ENCODE assay signal across 16 cellular contexts in the genomic region with DNA sequence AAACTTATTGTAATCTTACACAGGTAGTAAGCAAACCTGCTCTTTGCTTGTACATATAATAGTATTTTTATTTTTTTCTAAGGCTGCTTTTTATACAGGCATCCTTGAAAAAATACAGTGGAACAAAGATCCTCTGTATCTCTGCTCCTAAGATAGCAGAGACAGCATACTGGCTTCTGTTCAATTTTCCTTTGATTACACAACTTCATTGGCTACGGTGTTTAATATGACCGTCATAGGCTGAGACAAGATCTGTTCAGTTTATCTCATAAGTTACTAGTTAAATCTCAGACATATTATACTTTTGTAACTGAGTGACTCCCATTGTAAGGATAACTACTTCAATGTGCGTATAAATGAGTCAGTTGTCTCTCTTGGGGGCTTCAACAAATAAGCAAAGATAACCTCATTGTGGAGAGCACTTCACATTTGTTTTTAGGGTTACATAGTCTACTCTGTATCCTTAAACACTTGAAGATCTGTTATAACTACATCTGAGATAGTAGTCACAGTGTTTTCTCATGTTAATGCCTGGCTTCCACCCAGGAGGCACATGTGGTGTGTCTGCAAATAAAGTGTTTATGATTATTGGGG.
DNase-seq lines count a peak whose midpoint lies in the region; ATAC-seq and TF ChIP-seq lines count a peak whose summit lies in the region.
"Had no signal": no experiment of that assay in that cellular context is flagged by ENCODE, and none has a peak within 500 bp of the region (broad histone marks: within the 10 kb centered on the region; RNA-seq: fewer than 3 reads in every experiment).

No MANE protein-coding gene starts in this region.

- H3K27ac Mint-ChIP-seq in CD4-positive, alpha-beta T cell: peak overlapping the region; percentile 7
- H3K27ac Mint-ChIP-seq: CD4-positive, alpha-beta memory T cell had no signal

- CTCF ChIA-PET in CD4-positive, alpha-beta T cell (lab: Charles Lee): no interaction called here

- no peak for ATAC-seq in CD4-positive, alpha-beta T cell (ENCODE audit: poor library complexity)
- no peak for ATAC-seq in GM18858 (IDR thresholded peaks at IDR 0.05; ENCODE audit: unreplicated experiment)
- ATAC-seq: PC-3 had no signal

- no peaks in the 10 kb centered on the region for H3K9me3 Mint-ChIP-seq in CD4-positive, alpha-beta T cell
- H3K9me3 Mint-ChIP-seq: CD4-positive, alpha-beta memory T cell had no signal

- no peaks in the 10 kb centered on the region for H3K27me3 Mint-ChIP-seq in CD4-positive, alpha-beta T cell
- H3K27me3 Mint-ChIP-seq: CD4-positive, alpha-beta memory T cell had no signal

- no peaks in the 10 kb centered on the region for H3K9me3 ChIP-seq in CD4-positive, alpha-beta T cell (ENCODE audit: control insufficient read depth, low read length)
- H3K9me3 ChIP-seq in GM23248 (ENCODE audit: low read depth) (no peaks in the 10 kb centered on the region), prostate gland (no peaks in the 10 kb centered on the region)
- H3K9me3 ChIP-seq: SJSA1 had no signal

- H3K9ac ChIP-seq in GM23248: no peak overlapping the region

- 21 to 29% methylated on average over 3 of the region's 3 CpGs for WGBS in GM23248 (ENCODE audit: low coverage in 1 of 2, low lambda C conversion rate in 2 of 2, missing lambda C conversion rate in 2 of 2), 2 experiments
- WGBS in prostate gland: 23% methylated on average over 3 of the region's 3 CpGs

- no peaks in the 10 kb centered on the region for H3K36me3 ChIP-seq in GM23248 (ENCODE audit: low read depth)
- no peaks in the 10 kb centered on the region for H3K36me3 ChIP-seq in prostate gland
- H3K36me3 ChIP-seq: SJSA1 had no signal

- POLR2A ChIA-PET in CD4-positive, alpha-beta T cell (lab: Charles Lee): interaction anchor here (1.1 kb wide), 1 partner anchor 10 kb away, joined by 4 read pairs; no protein-coding TSS in a partner anchor

- no peak for TF ChIP-seq CTCF in CD4-positive, alpha-beta T cell (IDR thresholded peaks at IDR 0.05)
- TF ChIP-seq CTCF in prostate gland (IDR thresholded peaks at IDR 0.05): no peak

- H3K79me2 ChIP-seq in GM23248 (ENCODE audit: insufficient read depth): peaks cover 44% of the 10 kb centered on the region

- no peaks in the 10 kb centered on the region for H3K27me3 ChIP-seq in CD4-positive, alpha-beta T cell (ENCODE audit: control insufficient read depth, insufficient read depth, low read length)
- H3K27me3 ChIP-seq in GM23248 (replicated peaks; ENCODE audit: insufficient read depth) (no peaks in the 10 kb centered on the region), prostate gland (replicated peaks; ENCODE audit: insufficient read depth) (no peaks in the 10 kb centered on the region)
- H3K27me3 ChIP-seq: SJSA1 had no signal

- no peak overlapping the region for H3K4me2 ChIP-seq in GM23248 (ENCODE audit: unreplicated experiment)

- peaks cover 57% of the 10 kb centered on the region for H3K4me1 Mint-ChIP-seq in CD4-positive, alpha-beta T cell (ENCODE audit: low read depth)

- H2AFZ ChIP-seq in GM23248: no peak overlapping the region

- in situ Hi-C loops in GM23248 (cut with MboI) (no loop called here), ACHN (cut with HindIII; ENCODE audit: low pct_ligation_motif_present, low pct_unique_long_range_greater_than_20kb, low sequenced_read_pairs) (no loop called here)

- no peak for TF ChIP-seq POLR2A in prostate gland (IDR thresholded peaks at IDR 0.05)

- no peaks in the 10 kb centered on the region for H4K20me1 ChIP-seq in GM23248 (ENCODE audit: insufficient read depth)

- H3K27ac ChIP-seq in CD4-positive, alpha-beta T cell (ENCODE audit: low read depth, low read length): no peak overlapping the region
- H3K27ac ChIP-seq in GM23248: no peak overlapping the region
- H3K27ac ChIP-seq in prostate gland: no peak overlapping the region
- H3K27ac ChIP-seq: SJSA1 had no signal

- H3K4me1 ChIP-seq in GM23248 (ENCODE audit: insufficient read depth) (no peaks in the 10 kb centered on the region), prostate gland (replicated peaks) (no peaks in the 10 kb centered on the region)
- H3K4me1 ChIP-seq: SJSA1 had no signal

- no peak for DNase-seq in CD4-positive, alpha-beta T cell
- DNase-seq in GM23248: peak; percentile 32
- peak; percentile 40 for DNase-seq in fibroblast of gingiva (ENCODE audit: low read depth)
- peak; percentile 8 for DNase-seq in prostate gland (ENCODE audit: low spot score)
- DNase-seq in ACHN: no peak
- no peak for DNase-seq in AG08396 (ENCODE audit: low spot score)
- DNase-seq: CD4-positive, alpha-beta memory T cell; DMS153; KBM-7; MV-4-11; NCI-H1694 treated with DMSO at 0.1 percent for 48 hours; NCI-H345; NCI-H526; PC-3 had no signal

- H3K4me3 ChIP-seq in GM23248 (no peak overlapping the region), prostate gland (no peak overlapping the region)
- H3K4me3 ChIP-seq: SJSA1 had no signal

- no peaks in the 10 kb centered on the region for H3K9me2 ChIP-seq in GM23248 (ENCODE audit: insufficient read depth)

- H3F3A ChIP-seq in GM23248 (ENCODE audit: insufficient read depth): no peaks in the 10 kb centered on the region

- intact Hi-C loops in CD4-positive, alpha-beta T cell (cut with DNase I, micrococcal nuclease): loop anchor here in 1 of 2 experiments (10.0 kb wide), 3 partner anchors 56 to 996 kb away; partner anchors contain the start of gene EIF1AY
- intact Hi-C loops in prostate gland (cut with DNase I): no loop called here

- no peak overlapping the region for H3K4me3 Mint-ChIP-seq in CD4-positive, alpha-beta T cell
- H3K4me3 Mint-ChIP-seq: CD4-positive, alpha-beta memory T cell had no signal

- peaks cover 40% of the 10 kb centered on the region for H3K36me3 Mint-ChIP-seq in CD4-positive, alpha-beta T cell (ENCODE audit: low read depth)

Comparison
In these comparisons a context has a peak if more than half of its experiments do, and no peak if none do; other contexts are left out.
1. DNase-seq: peak in GM23248 (single experiment), fibroblast of gingiva (single experiment) and prostate gland (single experiment); none in CD4-positive, alpha-beta T cell (0 of 10), ACHN (single experiment) and AG08396 (single experiment).